ENCODE assay signal across 8 cellular contexts in the genomic region with DNA sequence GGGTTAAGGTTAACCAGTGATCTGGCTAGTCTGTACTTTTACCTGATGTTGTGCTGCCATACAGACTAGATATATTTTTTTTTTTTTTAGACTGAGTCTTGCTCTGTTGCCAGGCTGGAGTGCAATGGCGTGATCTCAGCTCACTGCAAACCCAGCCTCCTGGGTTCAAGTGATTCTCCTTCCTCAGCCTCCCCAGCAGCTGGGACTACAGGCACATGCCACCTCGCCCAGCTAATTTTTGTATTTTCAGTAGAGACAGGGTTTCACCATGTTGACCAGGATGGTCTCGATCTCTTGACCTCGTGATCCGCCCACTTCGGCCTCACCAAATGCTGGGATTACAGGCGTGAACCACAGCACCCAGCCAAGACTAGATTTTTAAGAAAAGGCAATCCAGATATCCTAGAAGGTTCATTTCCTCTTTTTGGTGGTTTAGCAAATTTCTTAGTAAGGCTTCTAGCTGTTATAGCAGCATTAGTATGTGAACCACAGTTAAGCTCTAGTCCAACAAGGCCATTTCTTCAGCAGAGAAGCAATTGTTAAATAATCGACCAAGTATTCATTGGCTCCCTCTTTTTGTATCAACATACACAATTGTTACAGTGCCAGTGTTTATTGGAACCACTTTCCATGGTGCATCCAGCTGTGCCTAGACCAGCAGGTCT. TPM values are rescaled to one million over a fixed set of nuclear protein-coding genes. Genes with fewer than 3 reads are reported as not detected.
DNase-seq lines count a peak whose midpoint lies in the region; ATAC-seq and TF ChIP-seq lines count a peak whose summit lies in the region.
"Not testable (repeated sequence)": the region's sequence is repeated elsewhere in the genome, so short reads cannot be mapped to it uniquely, and the experiment has no call there.

A gene with protein sequence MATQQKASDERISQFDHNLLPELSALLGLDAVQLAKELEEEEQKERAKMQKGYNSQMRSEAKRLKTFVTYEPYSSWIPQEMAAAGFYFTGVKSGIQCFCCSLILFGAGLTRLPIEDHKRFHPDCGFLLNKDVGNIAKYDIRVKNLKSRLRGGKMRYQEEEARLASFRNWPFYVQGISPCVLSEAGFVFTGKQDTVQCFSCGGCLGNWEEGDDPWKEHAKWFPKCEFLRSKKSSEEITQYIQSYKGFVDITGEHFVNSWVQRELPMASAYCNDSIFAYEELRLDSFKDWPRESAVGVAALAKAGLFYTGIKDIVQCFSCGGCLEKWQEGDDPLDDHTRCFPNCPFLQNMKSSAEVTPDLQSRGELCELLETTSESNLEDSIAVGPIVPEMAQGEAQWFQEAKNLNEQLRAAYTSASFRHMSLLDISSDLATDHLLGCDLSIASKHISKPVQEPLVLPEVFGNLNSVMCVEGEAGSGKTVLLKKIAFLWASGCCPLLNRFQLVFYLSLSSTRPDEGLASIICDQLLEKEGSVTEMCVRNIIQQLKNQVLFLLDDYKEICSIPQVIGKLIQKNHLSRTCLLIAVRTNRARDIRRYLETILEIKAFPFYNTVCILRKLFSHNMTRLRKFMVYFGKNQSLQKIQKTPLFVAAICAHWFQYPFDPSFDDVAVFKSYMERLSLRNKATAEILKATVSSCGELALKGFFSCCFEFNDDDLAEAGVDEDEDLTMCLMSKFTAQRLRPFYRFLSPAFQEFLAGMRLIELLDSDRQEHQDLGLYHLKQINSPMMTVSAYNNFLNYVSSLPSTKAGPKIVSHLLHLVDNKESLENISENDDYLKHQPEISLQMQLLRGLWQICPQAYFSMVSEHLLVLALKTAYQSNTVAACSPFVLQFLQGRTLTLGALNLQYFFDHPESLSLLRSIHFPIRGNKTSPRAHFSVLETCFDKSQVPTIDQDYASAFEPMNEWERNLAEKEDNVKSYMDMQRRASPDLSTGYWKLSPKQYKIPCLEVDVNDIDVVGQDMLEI (N-terminal part only) (minus strand): TSS at position 51 of the 665 bp plus-strand sequence. CDS start 12,424 bp downstream, outside the sequence.

- not testable (repeated sequence) for H3K4me1 ChIP-seq in gastroesophageal sphincter; mucosa of descending colon (ENCODE audit: low read depth); testis; vagina

- H3K36me3 Mint-ChIP-seq in activated B cell treated with CpG ODN at 0.5 μM for 24 hours (ENCODE audit: low read depth); progenitor cell of endocrine pancreas (ENCODE audit: insufficient read depth): not testable (repeated sequence)

- not testable (repeated sequence) for H3K27me3 Mint-ChIP-seq in activated B cell treated with CpG ODN at 0.5 μM for 24 hours, progenitor cell of endocrine pancreas

- no CpG with 5 or more reads among the region's 8 CpGs for WGBS in gastroesophageal sphincter (ENCODE audit: low coverage in 1 of 2), 2 donors
- WGBS in testis, 2 donors, result 80% methylated on average over 2 of the region's 8 CpGs; no CpG with 5 or more reads in 1 of the 2 donors

- ATAC-seq in GM18909 (IDR thresholded peaks at IDR 0.05; ENCODE audit: poor library complexity, unreplicated experiment) (peak; percentile 51), HG03354 (IDR thresholded peaks at IDR 0.05; ENCODE audit: poor library complexity, severe bottlenecking, unreplicated experiment) (peak; percentile 69), activated B cell treated with CpG ODN at 0.5 μM for 24 hours (ENCODE audit: low read depth) (peak; percentile 28)
- ATAC-seq in gastroesophageal sphincter, mucosa of descending colon: not testable (repeated sequence)

- H3K9me3 ChIP-seq in gastroesophageal sphincter, mucosa of descending colon, testis, vagina: not testable (repeated sequence)

- POLR2A ChIA-PET in activated B cell treated with CpG ODN at 0.5 μM for 24 hours (lab: Charles Lee), result not testable (repeated sequence)

- H3K27me3 ChIP-seq in gastroesophageal sphincter, testis, vagina: not testable (repeated sequence)

- CTCF ChIA-PET in activated B cell treated with CpG ODN at 0.5 μM for 24 hours (lab: Charles Lee), result not testable (repeated sequence)

- not testable (repeated sequence) for TF ChIP-seq POLR2A in gastroesophageal sphincter (IDR thresholded peaks at IDR 0.05); testis (IDR thresholded peaks at IDR 0.05); vagina (IDR thresholded peaks at IDR 0.05)

- H3K4me3 Mint-ChIP-seq in activated B cell treated with CpG ODN at 0.5 μM for 24 hours; progenitor cell of endocrine pancreas (ENCODE audit: low read depth): not testable (repeated sequence)

- H3K27ac Mint-ChIP-seq in activated B cell treated with CpG ODN at 0.5 μM for 24 hours, progenitor cell of endocrine pancreas: not testable (repeated sequence)

- TF ChIP-seq CTCF in activated B cell treated with CpG ODN at 0.5 μM for 24 hours (IDR thresholded peaks at IDR 0.05); gastroesophageal sphincter (IDR thresholded peaks at IDR 0.05); mucosa of descending colon (IDR thresholded peaks at IDR 0.05); progenitor cell of endocrine pancreas (IDR thresholded peaks at IDR 0.05; ENCODE audit: unreplicated experiment); testis (IDR thresholded peaks at IDR 0.05); vagina (IDR thresholded peaks at IDR 0.05): not testable (repeated sequence)

- not testable (repeated sequence) for H3K27ac ChIP-seq in gastroesophageal sphincter, testis, vagina

- DNase-seq in activated B cell treated with CpG ODN at 0.5 μM for 24 hours; mucosa of descending colon; progenitor cell of endocrine pancreas (ENCODE audit: low spot score, unreplicated experiment); testis; vagina (ENCODE audit: extremely low spot score in 2 of 2): not testable (repeated sequence)

- not testable (repeated sequence) for TF ChIP-seq EP300 in gastroesophageal sphincter (IDR thresholded peaks at IDR 0.05)

- not testable (repeated sequence) for H3K4me3 ChIP-seq in gastroesophageal sphincter, mucosa of descending colon, testis, vagina

- H3K9me3 Mint-ChIP-seq in activated B cell treated with CpG ODN at 0.5 μM for 24 hours; progenitor cell of endocrine pancreas (ENCODE audit: low read depth): not testable (repeated sequence)

- intact Hi-C loops in activated B cell treated with CpG ODN at 0.5 μM for 24 hours (cut with micrococcal nuclease); mucosa of descending colon (cut with DNase I, micrococcal nuclease); testis (cut with DNase I; ENCODE audit: low total_unique reads); vagina (cut with DNase I): not testable (repeated sequence)

- H3K4me1 Mint-ChIP-seq in activated B cell treated with CpG ODN at 0.5 μM for 24 hours; progenitor cell of endocrine pancreas (ENCODE audit: low read depth): not testable (repeated sequence)

- H3K36me3 ChIP-seq in gastroesophageal sphincter; mucosa of descending colon (ENCODE audit: low read depth); testis (ENCODE audit: low read depth, missing control alignments); vagina: not testable (repeated sequence)

RNA-seq across cellular contexts. Expression of the gene that starts here (rescaled TPM):
- total RNA-seq in activated B cell treated with CpG ODN at 0.5 μM for 24 hours (11.2 and 15.0 TPM in 2 replicates), gastroesophageal sphincter (10 to 100 TPM in 3 of 4 donors, 1 to 10 TPM in 1; 5.0 to 25.7 (median 14.2) TPM), mucosa of descending colon (10 to 100 TPM; 17.3 to 19.4 (median 18.9) TPM), progenitor cell of endocrine pancreas (39.4 and 46.3 TPM in 2 replicates), testis (10 to 100 TPM; 29.0 to 45.9 TPM), vagina (22.8 TPM)
- polyA plus RNA-seq in testis (ENCODE audit: insufficient read depth, low read depth, low replicate concordance), result 22.3 TPM
